Comparison of ENCODE assay signal across 23 cellular contexts in the genomic region with DNA sequence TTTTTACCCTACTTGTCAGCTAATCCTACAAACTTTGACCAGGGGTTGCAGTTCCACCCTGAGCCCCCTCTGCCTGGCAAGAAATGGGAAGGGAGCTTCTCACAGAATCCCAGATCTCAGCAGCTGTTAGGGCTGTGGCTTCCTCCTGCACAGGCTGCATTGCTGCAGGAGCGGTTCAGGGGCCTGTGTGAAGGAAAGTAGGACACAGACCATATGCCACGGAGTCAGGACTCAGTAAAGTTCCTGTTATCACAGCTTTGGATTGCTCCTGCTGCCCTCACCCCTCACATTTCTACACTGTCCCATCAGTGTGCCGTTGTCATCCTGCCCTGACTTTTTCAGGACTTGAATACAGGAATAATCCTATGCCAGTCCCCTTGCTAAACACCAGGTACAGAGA.
A peak's percentile ranks its signal among the peaks of the same experiment; 100 is the strongest.
DNase-seq lines count a peak whose midpoint lies in the region; ATAC-seq lines count a peak whose summit lies in the region.
"Had no signal": no experiment of that assay in that cellular context is flagged by ENCODE, and none has a peak within 500 bp of the region (broad histone marks: within the 10 kb centered on the region; RNA-seq: fewer than 3 reads in every experiment).

No MANE protein-coding gene starts in this region.

- no peaks in the 10 kb centered on the region for H3K36me3 ChIP-seq in NT2/D1 (ENCODE audit: insufficient read depth, insufficient read length, low read length)
- H3K36me3 ChIP-seq in rectal smooth muscle tissue (ENCODE audit: control insufficient read depth, insufficient read depth, low read length): no peaks in the 10 kb centered on the region
- H3K36me3 ChIP-seq: spleen, tibial artery had no signal

- H3K4me1 ChIP-seq in NT2/D1 (ENCODE audit: insufficient read depth, insufficient read length) (peaks cover 19% of the 10 kb centered on the region), right cardiac atrium (ENCODE audit: control insufficient read depth, insufficient read depth, low read length) (peaks cover 10% of the 10 kb centered on the region), rectal smooth muscle tissue (ENCODE audit: control insufficient read depth, insufficient read depth, low read length) (peaks cover 14% of the 10 kb centered on the region)

- no peak for ATAC-seq in right cardiac atrium
- no peak for ATAC-seq in HG02885 (IDR thresholded peaks at IDR 0.05; ENCODE audit: poor library complexity, unreplicated experiment)
- ATAC-seq in GM21717 (IDR thresholded peaks at IDR 0.05; ENCODE audit: unreplicated experiment): no peak
- ATAC-seq: psoas muscle; stimulated activated naive CD8-positive, alpha-beta T cell treated with anti-CD3 and anti-CD28 coated beads, Interleukin-15, amount 100 ng/mL, for 72 hours had no signal

- 42% methylated on average over 3 of the region's 3 CpGs for whole genome bisulfite sequencing in right cardiac atrium

- intact Hi-C loops in right cardiac atrium (cut with DNase I): loop anchor here in 1 of 4 donors (10.0 kb wide), 1 partner anchor 63 kb away; the partner anchor contains the start of gene SP3

- H3K4me3 ChIP-seq in NT2/D1 (ENCODE audit: insufficient read length, low read depth): no peak overlapping the region
- no peak overlapping the region for H3K4me3 ChIP-seq in right cardiac atrium (ENCODE audit: low read length)
- H3K4me3 ChIP-seq in rectal smooth muscle tissue (ENCODE audit: low read length): no peak overlapping the region
- H3K4me3 ChIP-seq: dorsolateral prefrontal cortex, psoas muscle, spleen, tibial artery had no signal

- H3K27me3 ChIP-seq in NT2/D1 (ENCODE audit: insufficient read depth, insufficient read length) (peaks cover 3% of the 10 kb centered on the region), right cardiac atrium (ENCODE audit: control insufficient read depth, insufficient read depth) (no peaks in the 10 kb centered on the region), rectal smooth muscle tissue (ENCODE audit: control insufficient read depth, insufficient read depth, low read length) (no peaks in the 10 kb centered on the region)
- H3K27me3 ChIP-seq: dorsolateral prefrontal cortex, spleen, tibial artery had no signal

- H3K9ac ChIP-seq in NT2/D1 (ENCODE audit: insufficient read length, low read depth): peak overlapping the region; percentile 34
- H3K9ac ChIP-seq in rectal smooth muscle tissue (ENCODE audit: low read length): no peak overlapping the region

- H3K27ac ChIP-seq in right cardiac atrium (ENCODE audit: low read length): no peak overlapping the region
- peak overlapping the region; percentile 19 for H3K27ac ChIP-seq in rectal smooth muscle tissue (ENCODE audit: low read depth, low read length)
- H3K27ac ChIP-seq: dorsolateral prefrontal cortex, psoas muscle, tibial artery had no signal

- H3K9me3 ChIP-seq in NT2/D1 (ENCODE audit: insufficient read depth, low read length): no peaks in the 10 kb centered on the region
- H3K9me3 ChIP-seq in right cardiac atrium (ENCODE audit: control insufficient read depth, low read length): no peaks in the 10 kb centered on the region
- H3K9me3 ChIP-seq: psoas muscle, spleen, tibial artery had no signal

- DNase-seq in NCI-H82 (lab: John Stamatoyannopoulos, UW) (peak; percentile 76), NCI-H82 treated with DMSO at 0.1 percent for 48 hours (lab: John Stamatoyannopoulos, UW; ENCODE audit: unreplicated experiment) (no peak), NT2/D1 (ENCODE audit: low read depth, low spot score) (no peak), right cardiac atrium (peak in 2 of 3 donors; percentile 29 to 48), NCI-H510A (lab: John Stamatoyannopoulos, UW) (no peak)
- DNase-seq: activated CD4-positive, alpha-beta T cell treated with anti-CD3 and anti-CD28 coated beads, Interleukin-2, amount 10 ng/mL, durations not matched to agents 24 days and 14 days; activated naive CD4-positive, alpha-beta T cell treated with anti-CD3 and anti-CD28 coated beads, Interleukin-2, amount 50 U/mL, for 16 hours; central memory CD4-positive, alpha-beta T cell; HFFc6; immature natural killer cell; NCI-H1105; NCI-H2081 treated with DMSO at 0.1 percent for 48 hours; NCI-H526 treated with DMSO at 0.1 percent for 48 hours; psoas muscle; SHP77 treated with DMSO at 0.1 percent for 48 hours; spleen; stimulated activated CD4-positive, alpha-beta T cell treated with anti-CD3 and anti-CD28 coated beads, Interleukin-4, amount 100 ng/mL, for 24 hours; stimulated activated naive CD8-positive, alpha-beta T cell treated with anti-CD3 and anti-CD28 coated beads, Interleukin-15, amount 100 ng/mL, for 72 hours; tibial artery had no signal

Comparison
In these comparisons a context has a peak if more than half of its experiments do, and no peak if none do; other contexts are left out.
1. DNase-seq: peak in NCI-H82 (single experiment) and right cardiac atrium (2 of 3); none in NCI-H82 treated with DMSO at 0.1 percent for 48 hours (single experiment), NT2/D1 (single experiment) and NCI-H510A (single experiment).